ENCODE assay signal across 1 cellular context in the genomic region with DNA sequence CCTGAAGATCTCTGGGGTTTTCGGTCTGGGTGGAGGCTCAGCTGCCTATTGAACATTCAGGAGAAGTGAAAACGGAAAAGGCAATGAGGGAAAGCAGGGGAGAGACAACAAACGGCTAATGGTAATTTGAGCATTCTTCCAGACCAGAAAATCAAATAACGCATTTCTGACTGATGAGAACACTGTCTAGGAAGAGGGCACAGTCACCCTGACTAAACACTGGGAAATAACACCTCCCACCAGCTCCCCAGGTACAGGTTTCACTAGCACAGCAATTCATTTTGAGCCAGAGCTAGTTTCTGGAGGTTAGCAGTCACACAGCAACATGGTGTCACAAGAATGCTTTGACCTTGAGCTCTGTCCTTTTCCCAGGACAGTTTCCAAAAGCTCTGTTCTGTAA.
TF ChIP-seq lines count a peak whose summit lies in the region.

No MANE protein-coding gene starts in this region.

TF ChIP-seq in HepG2, 621 proteins besides CTCF, POLR2A, EP300 and RAD21 (continued from another document):
- TF ChIP-seq, protein P1, sequence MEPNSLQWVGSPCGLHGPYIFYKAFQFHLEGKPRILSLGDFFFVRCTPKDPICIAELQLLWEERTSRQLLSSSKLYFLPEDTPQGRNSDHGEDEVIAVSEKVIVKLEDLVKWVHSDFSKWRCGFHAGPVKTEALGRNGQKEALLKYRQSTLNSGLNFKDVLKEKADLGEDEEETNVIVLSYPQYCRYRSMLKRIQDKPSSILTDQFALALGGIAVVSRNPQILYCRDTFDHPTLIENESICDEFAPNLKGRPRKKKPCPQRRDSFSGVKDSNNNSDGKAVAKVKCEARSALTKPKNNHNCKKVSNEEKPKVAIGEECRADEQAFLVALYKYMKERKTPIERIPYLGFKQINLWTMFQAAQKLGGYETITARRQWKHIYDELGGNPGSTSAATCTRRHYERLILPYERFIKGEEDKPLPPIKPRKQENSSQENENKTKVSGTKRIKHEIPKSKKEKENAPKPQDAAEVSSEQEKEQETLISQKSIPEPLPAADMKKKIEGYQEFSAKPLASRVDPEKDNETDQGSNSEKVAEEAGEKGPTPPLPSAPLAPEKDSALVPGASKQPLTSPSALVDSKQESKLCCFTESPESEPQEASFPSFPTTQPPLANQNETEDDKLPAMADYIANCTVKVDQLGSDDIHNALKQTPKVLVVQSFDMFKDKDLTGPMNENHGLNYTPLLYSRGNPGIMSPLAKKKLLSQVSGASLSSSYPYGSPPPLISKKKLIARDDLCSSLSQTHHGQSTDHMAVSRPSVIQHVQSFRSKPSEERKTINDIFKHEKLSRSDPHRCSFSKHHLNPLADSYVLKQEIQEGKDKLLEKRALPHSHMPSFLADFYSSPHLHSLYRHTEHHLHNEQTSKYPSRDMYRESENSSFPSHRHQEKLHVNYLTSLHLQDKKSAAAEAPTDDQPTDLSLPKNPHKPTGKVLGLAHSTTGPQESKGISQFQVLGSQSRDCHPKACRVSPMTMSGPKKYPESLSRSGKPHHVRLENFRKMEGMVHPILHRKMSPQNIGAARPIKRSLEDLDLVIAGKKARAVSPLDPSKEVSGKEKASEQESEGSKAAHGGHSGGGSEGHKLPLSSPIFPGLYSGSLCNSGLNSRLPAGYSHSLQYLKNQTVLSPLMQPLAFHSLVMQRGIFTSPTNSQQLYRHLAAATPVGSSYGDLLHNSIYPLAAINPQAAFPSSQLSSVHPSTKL (CRISPR knock-in tag; IDR thresholded peaks at IDR 0.05), result no peak
- TF ChIP-seq HNF4A (CRISPR knock-in tag; IDR thresholded peaks at IDR 0.05), result peak; percentile 29; the same call in 1 of the 2 replicates
- TF ChIP-seq NFE2L2 (IDR thresholded peaks at IDR 0.05; ENCODE audit: low read length), result peak; percentile 37; the same call in 1 of the 2 replicates
- TF ChIP-seq MBD4 (IDR thresholded peaks at IDR 0.05; ENCODE audit: borderline replicate concordance, low read length), result no peak
- TF ChIP-seq KDM4B (CRISPR knock-in tag; IDR thresholded peaks at IDR 0.05), result no peak
